ENCODE assay signal across 16 cellular contexts in genomic region chr17:49369089-49369488, GRCh38.
"Had no signal": no experiment of that assay in that cellular context is flagged by ENCODE, and none has a peak within 500 bp of the region (broad histone marks: within the 10 kb centered on the region; RNA-seq: fewer than 3 reads in every experiment).

No MANE protein-coding gene starts in this region.

- H2AFZ ChIP-seq: neural progenitor cell, parathyroid adenoma had no signal

- H3K4me3 ChIP-seq: lower lobe of right lung, neural progenitor cell, psoas muscle, right atrium auricular region, skin epidermis, spleen, transverse colon, upper lobe of left lung, vagina had no signal

- DNase-seq: hippocampal formation, mammary epithelial cell, occipital lobe, spleen had no signal

- H3K9ac ChIP-seq: neural progenitor cell, parathyroid adenoma had no signal

- H3K27ac ChIP-seq: lower lobe of right lung, neural progenitor cell, parathyroid adenoma, psoas muscle, right atrium auricular region, skin epidermis, spleen, transverse colon, upper lobe of left lung, vagina had no signal

- FAIRE-seq: keratinocyte had no signal

- H3K36me3 ChIP-seq: lower lobe of right lung, neural progenitor cell, neutrophil, right atrium auricular region, spleen, transverse colon, upper lobe of left lung, vagina had no signal

- H3K4me1 ChIP-seq: lower lobe of right lung, parathyroid adenoma, psoas muscle, right atrium auricular region, transverse colon, upper lobe of left lung, vagina had no signal

- ATAC-seq: sciatic nerve had no signal

- H3K79me2 ChIP-seq: parathyroid adenoma had no signal

- H3K4me2 ChIP-seq: neural progenitor cell had no signal

- H3K27me3 ChIP-seq: neural progenitor cell, neutrophil, right atrium auricular region, spleen, transverse colon, upper lobe of left lung, vagina had no signal

- H3K9me3 ChIP-seq: lower lobe of right lung, neutrophil, psoas muscle, right atrium auricular region, spleen, transverse colon, upper lobe of left lung, vagina had no signal
